34 cellular contexts compared by ENCODE assay signal in the genomic region with DNA sequence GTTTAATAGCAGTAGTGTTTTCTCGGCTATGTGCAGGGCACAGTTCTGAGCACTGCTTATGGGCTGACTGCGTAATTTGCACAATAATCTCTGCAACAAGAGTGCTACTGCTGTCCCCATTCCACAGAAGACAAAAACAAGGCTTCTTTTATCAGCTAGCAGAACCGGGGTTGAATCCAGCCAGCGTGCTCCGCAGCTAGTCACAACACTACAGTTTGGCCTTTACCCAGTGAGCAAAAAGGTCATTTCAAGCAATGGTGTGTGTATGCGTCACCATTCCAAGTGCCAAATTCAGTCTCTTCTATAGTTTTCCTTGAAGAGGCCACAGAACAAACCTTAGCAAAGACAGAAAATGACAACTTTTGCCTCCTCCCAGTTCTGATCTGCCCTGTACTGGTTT.
"Had no signal": no experiment of that assay in that cellular context is flagged by ENCODE, and none has a peak within 500 bp of the region (broad histone marks: within the 10 kb centered on the region; RNA-seq: fewer than 3 reads in every experiment).

No MANE protein-coding gene starts in this region.

- H3K36me3 ChIP-seq: Peyer's patch, SJSA1 had no signal

- H3K4me2 ChIP-seq: SK-N-SH had no signal

- H3K4me3 ChIP-seq: Peyer's patch, SJSA1 had no signal

- ATAC-seq: activated CD4-positive, alpha-beta T cell treated with anti-CD3 and anti-CD28 coated beads for 36 hours; activated CD4-positive, CD25-positive, alpha-beta regulatory T cell treated with anti-CD3 and anti-CD28 coated beads, Interleukin-2, amount 50 U/mL, for 24 hours; activated CD8-positive, alpha-beta T cell treated with anti-CD3 and anti-CD28 coated beads, Interleukin-2, amount 10 ng/mL, durations not matched to agents 7 days and 5 days; PC-3 had no signal

- H3K27me3 Mint-ChIP-seq: activated CD4-positive, alpha-beta T cell treated with anti-CD3 and anti-CD28 coated beads for 36 hours; activated CD4-positive, alpha-beta T cell treated with anti-CD3 and anti-CD28 coated beads, Interleukin-2, amount 10 ng/mL, durations not matched to agents 7 days and 5 days; activated naive CD4-positive, alpha-beta T cell treated with anti-CD3 and anti-CD28 coated beads, Interleukin-2, amount 50 U/mL, for 24 hours; activated naive CD8-positive, alpha-beta T cell treated with anti-CD3 and anti-CD28 coated beads, Interleukin-2, amount 10 ng/mL, durations not matched to agents 7 days and 5 days; activated T-cell treated with anti-CD3 and anti-CD28 coated beads, Interleukin-2, amount 50 U/mL, for 24 hours had no signal

- H3K9me3 Mint-ChIP-seq: activated CD4-positive, alpha-beta T cell treated with anti-CD3 and anti-CD28 coated beads, Interleukin-2, amount 10 ng/mL, durations not matched to agents 7 days and 5 days; activated naive CD4-positive, alpha-beta T cell treated with anti-CD3 and anti-CD28 coated beads, Interleukin-2, amount 50 U/mL, for 24 hours; activated naive CD8-positive, alpha-beta T cell treated with anti-CD3 and anti-CD28 coated beads, Interleukin-2, amount 10 ng/mL, durations not matched to agents 7 days and 5 days; activated T-cell treated with anti-CD3 and anti-CD28 coated beads, Interleukin-2, amount 50 U/mL, for 24 hours; activated T-helper 2 cell treated with anti-CD3 and anti-CD28 coated beads, Interferon-gamma antibody, Interleukin-2, Interleukin-4, amounts not matched to agents 10 μg/mL and 5 μg/mL and 100 μg/mL, durations not matched to agents 14 hours and 24 hours and 36 hours; brain; T-helper 1 cell treated with Interleukin-12 subunit alpha and Interleukin-12 subunit beta and Interleukin-4 antibody, amounts not matched to agents 30 μg/mL and 1 μg/mL, for 36 hours; T-helper 2 cell treated with Interferon-gamma antibody and Interleukin-4, amounts not matched to agents 5 μg/mL and 100 μg/mL, for 36 hours had no signal

- H3K4me1 ChIP-seq: Peyer's patch, SJSA1 had no signal

- FAIRE-seq: astrocyte, TTC549 had no signal

- H3K9me3 ChIP-seq: Peyer's patch, SJSA1, SK-N-SH had no signal

- H3K4me1 Mint-ChIP-seq: activated CD4-positive, alpha-beta T cell treated with anti-CD3 and anti-CD28 coated beads for 36 hours; activated CD4-positive, alpha-beta T cell treated with anti-CD3 and anti-CD28 coated beads, Interleukin-2, amount 10 ng/mL, durations not matched to agents 7 days and 5 days; activated naive CD4-positive, alpha-beta T cell treated with anti-CD3 and anti-CD28 coated beads, Interleukin-2, amount 50 U/mL, for 24 hours; activated naive CD8-positive, alpha-beta T cell treated with anti-CD3 and anti-CD28 coated beads, Interleukin-2, amount 10 ng/mL, durations not matched to agents 7 days and 5 days had no signal

- H3K4me3 Mint-ChIP-seq: activated CD4-positive, alpha-beta T cell treated with anti-CD3 and anti-CD28 coated beads for 36 hours; activated CD4-positive, alpha-beta T cell treated with anti-CD3 and anti-CD28 coated beads, Interleukin-2, amount 10 ng/mL, durations not matched to agents 7 days and 5 days; activated CD8-positive, alpha-beta T cell treated with anti-CD3 and anti-CD28 coated beads, Interleukin-2, amount 10 ng/mL, durations not matched to agents 7 days and 5 days; activated naive CD4-positive, alpha-beta T cell treated with anti-CD3 and anti-CD28 coated beads, Interleukin-2, amount 50 U/mL, for 24 hours; activated naive CD8-positive, alpha-beta T cell treated with anti-CD3 and anti-CD28 coated beads, Interleukin-2, amount 10 ng/mL, durations not matched to agents 7 days and 5 days; activated T-cell treated with anti-CD3 and anti-CD28 coated beads, Interleukin-2, amount 50 U/mL, for 24 hours; brain; T-helper 1 cell treated with Interleukin-12 subunit alpha and Interleukin-12 subunit beta and Interleukin-4 antibody, amounts not matched to agents 30 μg/mL and 1 μg/mL, for 36 hours; T-helper 2 cell treated with Interferon-gamma antibody and Interleukin-4, amounts not matched to agents 5 μg/mL and 100 μg/mL, for 36 hours had no signal

- H3K27ac ChIP-seq: Peyer's patch, SJSA1 had no signal

- H3K9ac ChIP-seq: SK-N-SH had no signal

- H3K27ac Mint-ChIP-seq: activated CD4-positive, alpha-beta T cell treated with anti-CD3 and anti-CD28 coated beads for 36 hours; activated CD4-positive, alpha-beta T cell treated with anti-CD3 and anti-CD28 coated beads, Interleukin-2, amount 10 ng/mL, durations not matched to agents 7 days and 5 days; activated CD8-positive, alpha-beta T cell treated with anti-CD3 and anti-CD28 coated beads, Interleukin-2, amount 10 ng/mL, durations not matched to agents 7 days and 5 days; activated naive CD4-positive, alpha-beta T cell treated with anti-CD3 and anti-CD28 coated beads, Interleukin-2, amount 50 U/mL, for 24 hours; activated naive CD8-positive, alpha-beta T cell treated with anti-CD3 and anti-CD28 coated beads, Interleukin-2, amount 10 ng/mL, durations not matched to agents 7 days and 5 days; activated T-cell treated with anti-CD3 and anti-CD28 coated beads, Interleukin-2, amount 50 U/mL, for 24 hours; activated T-helper 2 cell treated with anti-CD3 and anti-CD28 coated beads, Interferon-gamma antibody, Interleukin-2, Interleukin-4, amounts not matched to agents 10 μg/mL and 5 μg/mL and 100 μg/mL, durations not matched to agents 14 hours and 24 hours and 36 hours; T-helper 2 cell treated with Interferon-gamma antibody and Interleukin-4, amounts not matched to agents 5 μg/mL and 100 μg/mL, for 36 hours had no signal

- H3K27me3 ChIP-seq: Peyer's patch had no signal

- DNase-seq: activated CD4-positive, alpha-beta T cell treated with anti-CD3 and anti-CD28 coated beads for 36 hours; activated CD4-positive, alpha-beta T cell treated with anti-CD3 and anti-CD28 coated beads, Interleukin-2, amount 10 ng/mL, durations not matched to agents 7 days and 5 days; activated CD4-positive, alpha-beta T cell treated with anti-CD3 and anti-CD28 coated beads, Interleukin-2, amount 50 U/mL, for 48 hours; activated CD8-positive, alpha-beta T cell treated with anti-CD3 and anti-CD28 coated beads, Interleukin-2, amount 10 ng/mL, durations not matched to agents 7 days and 5 days; activated gamma-delta T cell; activated naive CD4-positive, alpha-beta T cell treated with Interleukin-2 at 50 U/mL for 16 hours; activated naive CD8-positive, alpha-beta T cell treated with anti-CD3 and anti-CD28 coated beads, Interleukin-2, amount 10 ng/mL, durations not matched to agents 7 days and 5 days; activated T-cell treated with anti-CD3 and anti-CD28 coated beads, Interleukin-2, amount 50 U/mL, for 24 hours; central memory CD4-positive, alpha-beta T cell; NCI-H1092 treated with DMSO at 0.1 percent for 48 hours; NCI-H1417; NCI-H146; NCI-H187; NCI-H2029 treated with DMSO at 0.1 percent for 48 hours; NCI-H2107; NCI-H2171; NCI-H510A; NCI-H526; NCI-H748 treated with DMSO at 0.1 percent for 48 hours; NK-92 treated with Interleukin-12 subunit alpha and Interleukin-12 subunit beta, amount 100 ng/mL, for 24 hours; PC-3; Peyer's patch; RPMI8226; SHP77 treated with DMSO at 0.1 percent for 48 hours; SK-N-SH had no signal

- H3K36me3 Mint-ChIP-seq: activated naive CD4-positive, alpha-beta T cell treated with anti-CD3 and anti-CD28 coated beads, Interleukin-2, amount 50 U/mL, for 24 hours; activated naive CD8-positive, alpha-beta T cell treated with anti-CD3 and anti-CD28 coated beads, Interleukin-2, amount 10 ng/mL, durations not matched to agents 7 days and 5 days; brain had no signal
